ENCODE assay signal across 8 cellular contexts in the genomic region with DNA sequence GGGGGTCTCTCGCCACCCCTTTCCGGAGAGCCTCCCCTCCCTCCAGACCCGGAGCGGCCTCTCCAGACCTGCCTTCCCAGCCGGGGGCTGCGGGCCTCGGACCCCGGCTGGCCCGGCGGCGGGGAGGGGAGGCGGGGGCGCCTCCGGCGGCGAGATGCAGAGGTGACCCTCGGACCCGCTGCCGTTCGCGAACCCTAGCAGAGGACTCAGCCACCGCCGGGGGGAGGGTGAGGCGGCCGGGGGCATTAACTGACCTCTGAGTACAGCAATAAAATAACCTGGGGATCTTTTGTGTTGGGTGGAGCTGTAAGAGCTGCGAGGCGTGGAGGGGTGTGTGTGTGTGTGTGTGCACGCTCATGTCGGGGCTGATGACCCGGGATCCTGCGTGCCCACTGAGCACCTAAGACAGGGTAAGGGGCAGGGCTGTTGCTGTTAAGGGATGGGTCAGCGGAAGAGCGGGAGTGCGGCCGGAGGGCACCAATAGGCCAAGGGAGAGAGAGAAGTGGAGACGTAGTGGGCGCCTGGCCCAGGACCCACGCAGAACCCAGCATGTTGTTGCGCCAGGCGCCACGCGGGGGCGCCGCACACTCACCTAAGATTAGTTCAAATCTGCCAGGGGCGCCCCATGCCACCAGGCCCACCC. TPM values are rescaled to one million over a fixed set of nuclear protein-coding genes. Genes with fewer than 3 reads are reported as not detected.
DNase-seq lines count a peak whose midpoint lies in the region; ATAC-seq lines count a peak whose summit lies in the region.

No MANE protein-coding gene starts in this region.

- peak overlapping the region; percentile 38 to 89 (median 80) for H3K4me3 Mint-ChIP-seq in CD8-positive, alpha-beta memory T cell

- H3K4me1 ChIP-seq in CD8-positive, alpha-beta memory T cell (ENCODE audit: insufficient read depth, low read length), result peaks cover 18% of the 10 kb centered on the region
- no peaks in the 10 kb centered on the region for H3K4me1 ChIP-seq in Karpas-422 (ENCODE audit: low read length)

- no peak overlapping the region for H2AFZ ChIP-seq in Karpas-422 (ENCODE audit: low read length)

- peaks cover 35 to 54% of the 10 kb centered on the region in 2 donors for H3K27me3 Mint-ChIP-seq in CD8-positive, alpha-beta memory T cell

- peaks cover 36% of the 10 kb centered on the region for H3K27me3 ChIP-seq in CD8-positive, alpha-beta memory T cell (ENCODE audit: insufficient read depth, low read length, poor library complexity, severe bottlenecking)
- H3K27me3 ChIP-seq in Karpas-422 (ENCODE audit: low read length), result no peaks in the 10 kb centered on the region

- H3K9me3 ChIP-seq in CD8-positive, alpha-beta memory T cell (ENCODE audit: low read length), result no peaks in the 10 kb centered on the region
- H3K9me3 ChIP-seq in Karpas-422 (ENCODE audit: low read length), result no peaks in the 10 kb centered on the region

- intact Hi-C loops in left colon (cut with DNase I, micrococcal nuclease), result no loop called here

- peak overlapping the region; percentile 35 for H3K27ac ChIP-seq in CD8-positive, alpha-beta memory T cell (ENCODE audit: low read depth, low read length)
- no peak overlapping the region for H3K27ac ChIP-seq in Karpas-422 (ENCODE audit: low read length)

- no peak overlapping the region for H3K4me2 ChIP-seq in Karpas-422 (ENCODE audit: low read depth, low read length, poor library complexity, severe bottlenecking)

- H4K20me1 ChIP-seq in Karpas-422 (ENCODE audit: insufficient read depth, low read depth, low read length), result no peaks in the 10 kb centered on the region

- CTCF ChIA-PET in CD8-positive, alpha-beta memory T cell (lab: Charles Lee), result interaction anchor here (0.7 to 9.3 kb wide), 11 partner anchors 11 to 206 kb away, joined by 3 to 93 read pairs (median 4); partner anchors contain the start of gene BCAN

- no peaks in the 10 kb centered on the region for H3K9me2 ChIP-seq in Karpas-422 (replicated peaks; ENCODE audit: insufficient read depth, low read length)

- no peaks in the 10 kb centered on the region for H3K36me3 ChIP-seq in CD8-positive, alpha-beta memory T cell (ENCODE audit: insufficient read depth, low read length)
- no peaks in the 10 kb centered on the region for H3K36me3 ChIP-seq in Karpas-422 (ENCODE audit: insufficient read depth, low read length)

- H3K4me3 ChIP-seq in CD8-positive, alpha-beta memory T cell (ENCODE audit: low read length), result peak overlapping the region; percentile 32
- H3K4me3 ChIP-seq in Karpas-422 (ENCODE audit: low read length), result no peak overlapping the region

- peaks cover 8 to 18% (median 8%) of the 10 kb centered on the region in 3 donors for H3K4me1 Mint-ChIP-seq in CD8-positive, alpha-beta memory T cell

- H3K36me3 Mint-ChIP-seq in CD8-positive, alpha-beta memory T cell, result no peaks in the 10 kb centered on the region

- peak; percentile 42 to 57 for ATAC-seq in activated CD4-positive, CD25-positive, alpha-beta regulatory T cell treated with anti-CD3 and anti-CD28 coated beads, Interleukin-2, amount 50 U/mL, for 24 hours
- ATAC-seq in left colon (peak; percentile 65), HG03045 (IDR thresholded peaks at IDR 0.05; ENCODE audit: unreplicated experiment) (no peak), HG03095 (IDR thresholded peaks at IDR 0.05; ENCODE audit: unreplicated experiment) (no peak)

- H3K9me3 Mint-ChIP-seq in CD8-positive, alpha-beta memory T cell, result no peaks in the 10 kb centered on the region

- H3K9ac ChIP-seq in Karpas-422 (ENCODE audit: low read length), result no peak overlapping the region

- DNase-seq in CD8-positive, alpha-beta memory T cell, result peak; percentile 45 to 72 (median 59)
- DNase-seq in Karpas-422 (peak; percentile 80), left colon (peak in 1 of 2 donors; percentile 67)
- peak; percentile 58 for DNase-seq in central memory CD4-positive, alpha-beta T cell
- DNase-seq in stimulated activated CD4-positive, alpha-beta T cell treated with anti-CD3 and anti-CD28 coated beads, Interleukin-4, amount 100 ng/mL, for 48 hours (ENCODE audit: low read depth in 2 of 2), result peak; percentile 52 to 62

- POLR2A ChIA-PET in CD8-positive, alpha-beta memory T cell (lab: Charles Lee), result interaction anchor here (0.7 to 0.9 kb wide), 2 partner anchors 25 to 124 kb away, joined by 3 to 4 read pairs; no protein-coding TSS in a partner anchor

- H3K27ac Mint-ChIP-seq in CD8-positive, alpha-beta memory T cell, result peak overlapping the region in 4 of 8 donors; percentile 10 to 45 (median 18)

- H3K79me2 ChIP-seq in Karpas-422 (ENCODE audit: low read length), result no peaks in the 10 kb centered on the region

RNA-seq across cellular contexts. Expression of gene HAPLN2, which starts 6.3 kb away (rescaled TPM):
- not detected for total RNA-seq in CD8-positive, alpha-beta memory T cell
- polyA plus RNA-seq in CD8-positive, alpha-beta memory T cell, result not detected
- total RNA-seq in Karpas-422 (2014; rRNA removed; shearing (Covaris generic); ENCODE audit: low replicate concordance), result 0.47 TPM in 1 of 2 replicates, not detected in the other
- not detected for total RNA-seq in left colon

RNA-seq across cellular contexts. Expression of gene BCAN, which starts 16.4 kb away (rescaled TPM):
- not detected for total RNA-seq in CD8-positive, alpha-beta memory T cell
- not detected for polyA plus RNA-seq in CD8-positive, alpha-beta memory T cell
- not detected in 2 replicates for total RNA-seq in Karpas-422 (2014; rRNA removed; shearing (Covaris generic); ENCODE audit: low replicate concordance)
- not detected for total RNA-seq in left colon

RNA-seq across cellular contexts. Expression of gene GPATCH4, which starts 24.3 kb away (rescaled TPM):
- total RNA-seq in CD8-positive, alpha-beta memory T cell, result 100 to 1,000 TPM; 123 to 131 TPM
- polyA plus RNA-seq in CD8-positive, alpha-beta memory T cell, result 58.7 TPM
- total RNA-seq in Karpas-422 (2014; rRNA removed; shearing (Covaris generic); ENCODE audit: low replicate concordance), result 26.2 and 28.0 TPM in 2 replicates
- 10 to 100 TPM; 13.8 to 20.1 TPM for total RNA-seq in left colon

RNA-seq across cellular contexts. Expression of gene NAXE, which starts 34.0 kb away (rescaled TPM):
- 10 to 100 TPM; 63.0 to 69.1 TPM for total RNA-seq in CD8-positive, alpha-beta memory T cell
- 113 TPM for polyA plus RNA-seq in CD8-positive, alpha-beta memory T cell
- 113 and 135 TPM in 2 replicates for total RNA-seq in Karpas-422 (2014; rRNA removed; shearing (Covaris generic); ENCODE audit: low replicate concordance)
- 10 to 100 TPM; 78.0 to 87.7 TPM for total RNA-seq in left colon

RNA-seq across cellular contexts. Expression of gene TTC24, which starts 46.0 kb away (rescaled TPM):
- 1 to 10 TPM; 7.3 to 7.4 TPM for total RNA-seq in CD8-positive, alpha-beta memory T cell
- polyA plus RNA-seq in CD8-positive, alpha-beta memory T cell, result 2.3 TPM
- total RNA-seq in Karpas-422 (2014; rRNA removed; shearing (Covaris generic); ENCODE audit: low replicate concordance), result 2.9 and 7.8 TPM in 2 replicates
- under 1 TPM in 1 of 2 donors, not detected in 1; 0.28 TPM for total RNA-seq in left colon

Comparison
In these comparisons a context has a peak if more than half of its experiments do, and no peak if none do; other contexts are left out.
1. ATAC-seq: peak in activated CD4-positive, CD25-positive, alpha-beta regulatory T cell treated with anti-CD3 and anti-CD28 coated beads, Interleukin-2, amount 50 U/mL, for 24 hours (2 of 2) and left colon (single experiment); none in HG03045 (single experiment) and HG03095 (single experiment).